In the genomic region with DNA sequence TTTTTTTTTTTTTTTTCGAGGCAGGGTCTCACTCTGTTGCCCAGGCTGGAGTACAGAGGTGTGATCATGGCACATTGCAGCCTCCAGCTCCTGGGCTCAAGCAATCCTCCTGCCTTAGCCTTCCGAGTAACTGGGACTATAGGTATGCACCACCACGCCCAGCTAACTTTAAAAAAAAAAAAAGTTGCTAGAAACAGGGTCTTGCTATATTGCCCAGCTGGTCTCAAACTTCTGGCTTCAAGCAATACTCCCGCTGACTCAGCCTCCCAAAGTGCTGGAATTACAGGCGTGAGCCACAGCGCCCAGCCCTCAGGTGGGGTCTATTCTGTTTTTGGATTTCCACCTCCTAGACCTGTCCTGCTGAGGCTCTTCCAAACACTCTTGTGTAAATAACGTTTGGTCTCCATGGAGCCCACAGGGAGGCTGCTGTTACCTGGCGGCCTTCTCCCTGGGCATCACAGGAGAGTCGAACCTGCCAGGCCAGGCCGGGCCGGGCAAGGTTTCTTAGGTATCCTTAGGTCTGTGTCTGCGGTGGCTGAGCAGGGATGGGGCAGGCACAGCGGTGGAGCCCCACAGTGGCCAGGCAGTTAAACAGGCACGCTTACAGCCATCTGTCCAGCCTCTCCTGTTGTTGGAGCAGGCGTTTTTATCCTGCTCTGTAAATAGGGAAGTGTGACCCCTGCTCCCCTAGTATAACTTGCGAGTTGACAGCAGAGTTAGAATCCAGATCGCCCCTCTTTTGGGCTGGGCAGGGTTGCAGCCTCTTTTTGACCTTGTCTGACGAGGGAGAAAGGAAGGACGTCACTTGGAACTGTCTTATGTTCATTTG, we compare ENCODE assay signal across 9 cellular contexts. TPM values are rescaled to one million over a fixed set of nuclear protein-coding genes. Genes with fewer than 3 reads are reported as not detected.
DNase-seq lines count a peak whose midpoint lies in the region; ATAC-seq and TF ChIP-seq lines count a peak whose summit lies in the region.
"Had no signal": no experiment of that assay in that cellular context is flagged by ENCODE, and none has a peak within 500 bp of the region (broad histone marks: within the 10 kb centered on the region; RNA-seq: fewer than 3 reads in every experiment).

No MANE protein-coding gene starts in this region.

- peak; percentile 42 for ATAC-seq in PC-3
- ATAC-seq in HG03521 (IDR thresholded peaks at IDR 0.05; ENCODE audit: unreplicated experiment) = no peak

- POLR2A ChIA-PET in PC-3 (lab: Charles Lee; ENCODE audit: unreplicated experiment) = no interaction called here

- H3F3A ChIP-seq in PC-3 (ENCODE audit: low read length, unreplicated experiment) = no peaks in the 10 kb centered on the region

- H3K9ac ChIP-seq in PC-3 (ENCODE audit: low read length) = no peak overlapping the region

- H3K79me2 ChIP-seq in PC-3 (ENCODE audit: low read length) = peaks cover 18% of the 10 kb centered on the region

- WGBS in esophagus, 2 donors = 52 to 53% methylated on average over 19 of the region's 19 CpGs

- H3K9me2 ChIP-seq in PC-3 (replicated peaks; ENCODE audit: low read length) = no peaks in the 10 kb centered on the region

- H4K20me1 ChIP-seq in PC-3 (ENCODE audit: low read length) = no peaks in the 10 kb centered on the region

- no peak overlapping the region for H2AFZ ChIP-seq in PC-3 (ENCODE audit: low read length)

- H3K9me3 ChIP-seq in PC-3 (ENCODE audit: low read length) = no peaks in the 10 kb centered on the region
- no peaks in the 10 kb centered on the region for H3K9me3 ChIP-seq in esophagus (ENCODE audit: control insufficient read depth in 2 of 2, insufficient read depth in 1 of 2, low read depth in 1 of 2, low read length in 1 of 2)
- no peaks in the 10 kb centered on the region for H3K9me3 ChIP-seq in muscle layer of duodenum (ENCODE audit: control insufficient read depth in 1 of 2, low read length in 2 of 2)

- H3K36me3 ChIP-seq in PC-3 (ENCODE audit: low read depth, low read length) (no peaks in the 10 kb centered on the region), esophagus (ENCODE audit: control insufficient read depth in 2 of 2, insufficient read depth in 2 of 2, low read length in 1 of 2) (peaks cover 0 to 2% of the 10 kb centered on the region in 2 donors), muscle layer of duodenum (ENCODE audit: control insufficient read depth in 1 of 2, insufficient read depth in 2 of 2, low read length in 2 of 2) (no peaks in the 10 kb centered on the region)

- intact Hi-C loops in PC-3 (cut with micrococcal nuclease) = no loop called here

- CTCF ChIA-PET in PC-3 (lab: Charles Lee) = no interaction called here

- no TSS peak for BruUV-seq in PC-3 (replicated peaks; lab: Mats Ljungman, UMichigan)

- no peak overlapping the region for H3K4me2 ChIP-seq in PC-3 (ENCODE audit: low read length)

- H3K27ac ChIP-seq in PC-3 (ENCODE audit: low read length) (no peak overlapping the region), esophagus (ENCODE audit: low read depth in 2 of 2, low read length in 1 of 2) (peak overlapping the region; percentile 90 to 94), muscle layer of duodenum (ENCODE audit: low read length) (peak overlapping the region; percentile 95)

- peak; percentile 51 for DNase-seq in ACHN
- DNase-seq in PC-3 = no peak
- DNase-seq in NCI-H2107 (lab: John Stamatoyannopoulos, UW) = no peak
- no peak for DNase-seq in OCI-M2 (lab: John Stamatoyannopoulos, UW; ENCODE audit: unreplicated experiment)
- no peak for DNase-seq in NCI-H2081 (lab: John Stamatoyannopoulos, UW)
- DNase-seq: NCI-H748 treated with DMSO at 0.1 percent for 48 hours had no signal

- in situ Hi-C loops in ACHN (cut with HindIII; ENCODE audit: low pct_ligation_motif_present, low pct_unique_long_range_greater_than_20kb, low sequenced_read_pairs) = no loop called here

- peak; percentile 42; the same call in 1 of the 2 replicates for TF ChIP-seq CTCF in PC-3 (conservative IDR thresholded peaks at IDR 0.05; ENCODE audit: low read depth, low read length)

- H3K27me3 ChIP-seq in PC-3 (ENCODE audit: low read length) = no peaks in the 10 kb centered on the region
- H3K27me3 ChIP-seq in esophagus (ENCODE audit: control insufficient read depth in 1 of 2, insufficient read depth in 2 of 2, low read length in 2 of 2) = no peaks in the 10 kb centered on the region
- H3K27me3 ChIP-seq in muscle layer of duodenum (ENCODE audit: low read depth, low read length) = no peaks in the 10 kb centered on the region

- H3K4me1 ChIP-seq in PC-3 (ENCODE audit: insufficient read depth, low read length) (no peaks in the 10 kb centered on the region), esophagus (ENCODE audit: control insufficient read depth in 2 of 2, insufficient read depth in 2 of 2, low read length in 1 of 2) (peaks cover 10% of the 10 kb centered on the region in 2 donors), muscle layer of duodenum (ENCODE audit: control insufficient read depth in 1 of 2, insufficient read depth in 2 of 2, low read length in 2 of 2) (peaks cover 14 to 38% of the 10 kb centered on the region in 2 donors)

- H3K4me3 ChIP-seq in PC-3 (ENCODE audit: low read length) (no peak overlapping the region), esophagus (ENCODE audit: low read depth in 1 of 2, low read length in 2 of 2) (no peak overlapping the region), muscle layer of duodenum (ENCODE audit: low read depth in 1 of 2, low read length in 2 of 2) (peak overlapping the region in 1 of 2 donors; percentile 28)

RNA-seq across cellular contexts. Expression of gene PLEKHM2, which starts 18.8 kb away (rescaled TPM):
- 31.3 and 44.6 TPM in 2 replicates for total RNA-seq in PC-3 (2014; rRNA removed)
- 10 to 100 TPM; 34.5 to 40.7 TPM for polyA plus RNA-seq in esophagus

RNA-seq across cellular contexts. Expression of gene SLC25A34, which starts 33.1 kb away (rescaled TPM):
- 0.44 and 2.6 TPM in 2 replicates for total RNA-seq in PC-3 (2014; rRNA removed)
- 1 to 10 TPM in 1 of 2 donors, under 1 TPM in 1; 0.46 to 2.7 TPM for polyA plus RNA-seq in esophagus

RNA-seq across cellular contexts. Expression of gene TMEM82, which starts 39.4 kb away (rescaled TPM):
- not detected in 2 replicates for total RNA-seq in PC-3 (2014; rRNA removed)
- not detected for polyA plus RNA-seq in esophagus

RNA-seq across cellular contexts. Expression of gene FBLIM1, which starts 55.7 kb away (rescaled TPM):
- 74.1 and 90.0 TPM in 2 replicates for total RNA-seq in PC-3 (2014; rRNA removed)
- 10 to 100 TPM; 17.7 to 20.5 TPM for polyA plus RNA-seq in esophagus
